7 cellular contexts compared by ENCODE assay signal in genomic region chr4:74768857-74769525, GRCh38. TPM values are rescaled to one million over a fixed set of nuclear protein-coding genes. Genes with fewer than 3 reads are reported as not detected.
A peak's percentile ranks its signal among the peaks of the same experiment; 100 is the strongest.
DNase-seq lines count a peak whose midpoint lies in the region; TF ChIP-seq lines count a peak whose summit lies in the region.

No MANE protein-coding gene starts in this region.

- H3K27me3 ChIP-seq in stomach: no peaks in the 10 kb centered on the region

- intact Hi-C loops in stomach (cut with DNase I; ENCODE audit: low total_unique reads): no loop called here

- no peak for TF ChIP-seq CTCF in stomach (IDR thresholded peaks at IDR 0.05)

- WGBS in stomach, 5 donors: 15 to 35% (median 19%) methylated on average over 2 of the region's 2 CpGs

- H3K4me1 ChIP-seq in stomach: peaks cover 8 to 24% (median 13%) of the 10 kb centered on the region in 4 donors

- no peak for TF ChIP-seq EP300 in stomach (IDR thresholded peaks at IDR 0.05)

- H3K36me3 ChIP-seq in stomach: no peaks in the 10 kb centered on the region

- peak; percentile 42 for DNase-seq in H4 (ENCODE audit: low spot score)
- DNase-seq in NCI-H526 treated with DMSO at 0.1 percent for 48 hours (lab: John Stamatoyannopoulos, UW): peak; percentile 16
- peak; percentile 6 for DNase-seq in fibroblast of gingiva (ENCODE audit: low read depth)
- peak; percentile 56 for DNase-seq in stomach
- DNase-seq in NCI-H1417 treated with DMSO at 0.1 percent for 48 hours (lab: John Stamatoyannopoulos, UW): no peak
- no peak for DNase-seq in putamen (ENCODE audit: low spot score)
- DNase-seq in retina: no peak

- peak overlapping the region in 4 of 5 donors; percentile 15 to 47 (median 26) for H3K27ac ChIP-seq in stomach

- TF ChIP-seq POLR2A in stomach (IDR thresholded peaks at IDR 0.05): no peak

- H3K9me3 ChIP-seq in stomach: no peaks in the 10 kb centered on the region

- no peak overlapping the region for H3K4me3 ChIP-seq in stomach

RNA-seq across cellular contexts. Expression of gene BTC, which starts 25.3 kb away (rescaled TPM):
- 1.1 and 2.1 TPM in 2 replicates for total RNA-seq in H4 (2014; rRNA removed; shearing (Covaris generic))
- total RNA-seq in stomach: 10 to 100 TPM in 3 of 5 donors, 1 to 10 TPM in 2; 4.1 to 64.8 (median 16.2) TPM
- polyA plus RNA-seq in stomach: 1 to 10 TPM; 1.2 to 5.6 (median 1.5) TPM

Comparison
In these comparisons a context has a peak if more than half of its experiments do, and no peak if none do; other contexts are left out.
1. DNase-seq: peak in H4 (single experiment), NCI-H526 treated with DMSO at 0.1 percent for 48 hours (single experiment), fibroblast of gingiva (single experiment) and stomach (single experiment); none in NCI-H1417 treated with DMSO at 0.1 percent for 48 hours (single experiment), putamen (single experiment) and retina (single experiment).